In genomic region chr6:5871296-5871695, GRCh38 we compare ENCODE assay signal across 24 cellular contexts.
DNase-seq lines count a peak whose midpoint lies in the region; ATAC-seq and TF ChIP-seq lines count a peak whose summit lies in the region.
"Had no signal": no experiment of that assay in that cellular context is flagged by ENCODE, and none has a peak within 500 bp of the region (broad histone marks: within the 10 kb centered on the region; RNA-seq: fewer than 3 reads in every experiment).

No MANE protein-coding gene starts in this region.

- H3K27me3 Mint-ChIP-seq in natural killer cell treated with Interleukin-12 subunit alpha and Interleukin-12 subunit beta and Interleukin-15 and Interleukin-18, amount 100 ng/mL, for 72 hours, result no peaks in the 10 kb centered on the region
- H3K27me3 Mint-ChIP-seq in natural killer cell (ENCODE audit: low read depth in 2 of 2), result no peaks in the 10 kb centered on the region
- H3K27me3 Mint-ChIP-seq in stimulated activated naive CD8-positive, alpha-beta T cell treated with anti-CD3 and anti-CD28 coated beads, Interleukin-15, amount 100 ng/mL, for 72 hours, result no peaks in the 10 kb centered on the region
- H3K27me3 Mint-ChIP-seq: brain had no signal

- ATAC-seq in natural killer cell treated with Interleukin-12 subunit alpha and Interleukin-12 subunit beta and Interleukin-15 and Interleukin-18, amount 100 ng/mL, for 72 hours, result peak; percentile 62 to 87
- ATAC-seq in natural killer cell (no peak), GM19351 (IDR thresholded peaks at IDR 0.05; ENCODE audit: unreplicated experiment) (peak; percentile 65), HG03378 (IDR thresholded peaks at IDR 0.05; ENCODE audit: unreplicated experiment) (peak; percentile 50), GM19467 (IDR thresholded peaks at IDR 0.05; ENCODE audit: unreplicated experiment) (no peak), aorta (ENCODE audit: low FRiP score) (no peak)
- ATAC-seq in stimulated activated naive CD8-positive, alpha-beta T cell treated with anti-CD3 and anti-CD28 coated beads, Interleukin-15, amount 100 ng/mL, for 72 hours, result peak; percentile 90
- ATAC-seq: esophagus mucosa, Panc1, pancreas had no signal

- peaks cover 2% of the 10 kb centered on the region for H3K9me3 ChIP-seq in aorta (ENCODE audit: control insufficient read depth, low read length)
- H3K9me3 ChIP-seq: BE2C had no signal

- no peak for DNase-seq in natural killer cell treated with Interleukin-12 subunit alpha and Interleukin-12 subunit beta and Interleukin-15 and Interleukin-18, amount 100 ng/mL, for 72 hours (ENCODE audit: low spot score)
- DNase-seq in natural killer cell (no peak), aorta (no peak)
- peak; percentile 26 to 34 for DNase-seq in stimulated activated naive CD8-positive, alpha-beta T cell treated with anti-CD3 and anti-CD28 coated beads, Interleukin-15, amount 100 ng/mL, for 72 hours
- DNase-seq: activated CD4-positive, alpha-beta T cell treated with anti-CD3 and anti-CD28 coated beads for 1 hour; activated gamma-delta T cell treated with Interleukin-2 at 50 U/mL for 16 hours; BE2C; dermis blood vessel endothelial cell; DMS153; endodermal cell; glutamatergic neuron; NCI-H146; NCI-H748 treated with DMSO at 0.1 percent for 48 hours; pancreas; Right ventricle myocardium superior had no signal

- peaks cover 5% of the 10 kb centered on the region for H3K9me3 Mint-ChIP-seq in natural killer cell treated with Interleukin-12 subunit alpha and Interleukin-12 subunit beta and Interleukin-15 and Interleukin-18, amount 100 ng/mL, for 72 hours
- peaks cover 2 to 5% of the 10 kb centered on the region in 2 donors for H3K9me3 Mint-ChIP-seq in natural killer cell
- H3K9me3 Mint-ChIP-seq in stimulated activated naive CD8-positive, alpha-beta T cell treated with anti-CD3 and anti-CD28 coated beads, Interleukin-15, amount 100 ng/mL, for 72 hours, result peaks cover 10 to 13% of the 10 kb centered on the region in 2 donors

- 83 to 87% methylated on average over 4 of the region's 4 CpGs for WGBS in aorta, 2 donors

- intact Hi-C loops in natural killer cell (cut with micrococcal nuclease), result no loop called here
- intact Hi-C loops in aorta (cut with DNase I), result no loop called here

- no peak overlapping the region for H3K27ac ChIP-seq in aorta (ENCODE audit: low read depth in 1 of 2, low read length in 2 of 2)
- H3K27ac ChIP-seq: pancreas, skin epidermis, tibial nerve had no signal

- no peak overlapping the region for H3K4me3 Mint-ChIP-seq in natural killer cell treated with Interleukin-12 subunit alpha and Interleukin-12 subunit beta and Interleukin-15 and Interleukin-18, amount 100 ng/mL, for 72 hours
- H3K4me3 Mint-ChIP-seq in natural killer cell, result no peak overlapping the region
- no peak overlapping the region for H3K4me3 Mint-ChIP-seq in stimulated activated naive CD8-positive, alpha-beta T cell treated with anti-CD3 and anti-CD28 coated beads, Interleukin-15, amount 100 ng/mL, for 72 hours
- H3K4me3 Mint-ChIP-seq: brain, endodermal cell, memory B cell had no signal

- H3K36me3 Mint-ChIP-seq in natural killer cell treated with Interleukin-12 subunit alpha and Interleukin-12 subunit beta and Interleukin-15 and Interleukin-18, amount 100 ng/mL, for 72 hours, result peaks cover 15% of the 10 kb centered on the region
- H3K36me3 Mint-ChIP-seq in natural killer cell, result no peaks in the 10 kb centered on the region
- H3K36me3 Mint-ChIP-seq: brain had no signal

- no peaks in the 10 kb centered on the region for H3K36me3 ChIP-seq in aorta (ENCODE audit: control insufficient read depth in 1 of 2, insufficient read depth in 2 of 2, low read length in 1 of 2)
- H3K36me3 ChIP-seq: BE2C, pancreas, tibial nerve had no signal

- H3K27ac Mint-ChIP-seq in natural killer cell treated with Interleukin-12 subunit alpha and Interleukin-12 subunit beta and Interleukin-15 and Interleukin-18, amount 100 ng/mL, for 72 hours, result no peak overlapping the region
- no peak overlapping the region for H3K27ac Mint-ChIP-seq in natural killer cell
- H3K27ac Mint-ChIP-seq in stimulated activated naive CD8-positive, alpha-beta T cell treated with anti-CD3 and anti-CD28 coated beads, Interleukin-15, amount 100 ng/mL, for 72 hours, result no peak overlapping the region
- H3K27ac Mint-ChIP-seq: brain, endodermal cell, memory B cell had no signal

- no peaks in the 10 kb centered on the region for H3K27me3 ChIP-seq in aorta (ENCODE audit: control insufficient read depth in 1 of 2, insufficient read depth in 2 of 2, low read length in 1 of 2)
- H3K27me3 ChIP-seq: BE2C, pancreas, tibial nerve had no signal

- H3K4me1 Mint-ChIP-seq in natural killer cell treated with Interleukin-12 subunit alpha and Interleukin-12 subunit beta and Interleukin-15 and Interleukin-18, amount 100 ng/mL, for 72 hours (ENCODE audit: low read depth in 2 of 2), result peaks cover 35 to 49% of the 10 kb centered on the region in 2 donors
- H3K4me1 Mint-ChIP-seq in natural killer cell, result peaks cover 46 to 64% of the 10 kb centered on the region in 2 donors
- H3K4me1 Mint-ChIP-seq in stimulated activated naive CD8-positive, alpha-beta T cell treated with anti-CD3 and anti-CD28 coated beads, Interleukin-15, amount 100 ng/mL, for 72 hours, result peaks cover 42% of the 10 kb centered on the region
- H3K4me1 Mint-ChIP-seq: brain, endodermal cell had no signal

- no peaks in the 10 kb centered on the region for H3K4me1 ChIP-seq in aorta (ENCODE audit: control insufficient read depth in 1 of 2, insufficient read depth in 2 of 2, low read length in 2 of 2)
- H3K4me1 ChIP-seq: BE2C, pancreas had no signal

- no peak for TF ChIP-seq CTCF in natural killer cell (IDR thresholded peaks at IDR 0.05)

- no peak overlapping the region for H3K4me3 ChIP-seq in aorta (ENCODE audit: low read length in 2 of 2)
- H3K4me3 ChIP-seq: pancreas, skin epidermis, tibial nerve had no signal

Comparison
In these comparisons a context has a peak if more than half of its experiments do, and no peak if none do; other contexts are left out.
1. ATAC-seq: peak in natural killer cell treated with Interleukin-12 subunit alpha and Interleukin-12 subunit beta and Interleukin-15 and Interleukin-18, amount 100 ng/mL, for 72 hours (2 of 2), GM19351 (single experiment), HG03378 (single experiment) and stimulated activated naive CD8-positive, alpha-beta T cell treated with anti-CD3 and anti-CD28 coated beads, Interleukin-15, amount 100 ng/mL, for 72 hours (single experiment); none in natural killer cell (0 of 3), GM19467 (single experiment) and aorta (single experiment).
2. DNase-seq: peak in stimulated activated naive CD8-positive, alpha-beta T cell treated with anti-CD3 and anti-CD28 coated beads, Interleukin-15, amount 100 ng/mL, for 72 hours (2 of 2); none in natural killer cell treated with Interleukin-12 subunit alpha and Interleukin-12 subunit beta and Interleukin-15 and Interleukin-18, amount 100 ng/mL, for 72 hours (single experiment), natural killer cell (single experiment) and aorta (0 of 2).